In the genomic region with DNA sequence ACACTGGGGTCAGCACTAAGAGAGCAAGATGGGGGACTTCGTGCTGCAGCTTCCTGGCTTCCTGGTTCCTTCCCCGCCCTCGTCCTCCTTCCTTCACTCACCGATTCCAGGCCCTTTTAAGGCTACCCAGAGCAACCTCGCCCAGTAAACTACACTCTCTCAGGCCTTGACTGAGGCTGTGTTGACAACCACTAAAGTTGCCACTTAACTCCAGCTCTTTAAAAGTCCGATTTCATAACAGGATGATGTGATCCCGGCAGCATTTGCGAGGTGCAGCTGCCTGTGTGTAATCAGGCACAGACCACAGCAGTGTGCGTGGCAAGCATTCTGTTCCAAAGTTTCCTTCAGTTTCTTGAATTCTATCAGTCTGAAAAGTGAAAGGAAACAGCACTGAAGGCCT, we compare ENCODE assay signal across 14 cellular contexts.
A peak's percentile ranks its signal among the peaks of the same experiment; 100 is the strongest.
DNase-seq lines count a peak whose midpoint lies in the region; ATAC-seq and TF ChIP-seq lines count a peak whose summit lies in the region.
"Had no signal": no experiment of that assay in that cellular context is flagged by ENCODE, and none has a peak within 500 bp of the region (broad histone marks: within the 10 kb centered on the region; RNA-seq: fewer than 3 reads in every experiment).

No MANE protein-coding gene starts in this region.

- H3K9me3 Mint-ChIP-seq in activated naive CD4-positive, alpha-beta T cell treated with anti-CD3 and anti-CD28 coated beads, Interleukin-2, amount 10 ng/mL, durations not matched to agents 7 days and 5 days, result no peaks in the 10 kb centered on the region
- H3K9me3 Mint-ChIP-seq: natural killer cell had no signal

- intact Hi-C loops in upper lobe of right lung (cut with DNase I), result no loop called here

- H3K27me3 Mint-ChIP-seq in activated naive CD4-positive, alpha-beta T cell treated with anti-CD3 and anti-CD28 coated beads, Interleukin-2, amount 10 ng/mL, durations not matched to agents 7 days and 5 days, result no peaks in the 10 kb centered on the region

- WGBS in hepatocyte (ENCODE audit: low lambda C conversion rate, missing lambda C conversion rate), result 51% methylated on average over 9 of the region's 9 CpGs
- WGBS in trophoblast cell (ENCODE audit: extremely low coverage, insufficient coverage, insufficient read length), result no CpG with 5 or more reads among the region's 9 CpGs

- H3K4me2 ChIP-seq in hepatocyte, result peak overlapping the region; percentile 13
- H3K4me2 ChIP-seq in trophoblast cell (ENCODE audit: low read length), result no peak overlapping the region

- CTCF ChIA-PET in activated naive CD4-positive, alpha-beta T cell treated with anti-CD3 and anti-CD28 coated beads, Interleukin-2, amount 10 ng/mL, durations not matched to agents 7 days and 5 days (lab: Charles Lee), result no interaction called here

- H3K4me3 ChIP-seq in WERI-Rb-1 (ENCODE audit: low read depth, low read length) (no peak overlapping the region), hepatocyte (no peak overlapping the region), upper lobe of right lung (no peak overlapping the region), trophoblast cell (ENCODE audit: low read depth, low read length) (no peak overlapping the region)
- H3K4me3 ChIP-seq: adrenal gland had no signal

- H2AFZ ChIP-seq in hepatocyte (peak overlapping the region; percentile 38), trophoblast cell (ENCODE audit: insufficient read depth, low read length, poor library complexity) (no peak overlapping the region)

- peak overlapping the region; percentile 46 for H3K27ac ChIP-seq in WERI-Rb-1
- H3K27ac ChIP-seq in hepatocyte, result peak overlapping the region; percentile 30
- H3K27ac ChIP-seq in upper lobe of right lung, result peak overlapping the region; percentile 48
- H3K27ac ChIP-seq in trophoblast cell (ENCODE audit: low read depth, low read length), result no peak overlapping the region
- H3K27ac ChIP-seq: adrenal gland had no signal

- H3K9me3 ChIP-seq in WERI-Rb-1 (ENCODE audit: severe bottlenecking) (no peaks in the 10 kb centered on the region), hepatocyte (ENCODE audit: low read depth) (no peaks in the 10 kb centered on the region), upper lobe of right lung (no peaks in the 10 kb centered on the region), trophoblast cell (ENCODE audit: insufficient read depth, low read depth, low read length) (no peaks in the 10 kb centered on the region)
- H3K9me3 ChIP-seq: adrenal gland had no signal

- H2BK12ac ChIP-seq in trophoblast cell (ENCODE audit: low read length), result no peak overlapping the region

- H3K23ac ChIP-seq in trophoblast cell (ENCODE audit: low read length), result no peak overlapping the region

- H4K12ac ChIP-seq in trophoblast cell (ENCODE audit: low read depth, low read length), result no peak overlapping the region

- H3K14ac ChIP-seq in trophoblast cell (ENCODE audit: low read length), result no peak overlapping the region

- H3K27me3 ChIP-seq in WERI-Rb-1 (ENCODE audit: insufficient read depth, low read depth, severe bottlenecking) (no peaks in the 10 kb centered on the region), hepatocyte (no peaks in the 10 kb centered on the region), upper lobe of right lung (no peaks in the 10 kb centered on the region), trophoblast cell (ENCODE audit: insufficient read depth, low read length) (no peaks in the 10 kb centered on the region)
- H3K27me3 ChIP-seq: adrenal gland had no signal

- H3K36me3 ChIP-seq in WERI-Rb-1 (no peaks in the 10 kb centered on the region), hepatocyte (replicated peaks; ENCODE audit: insufficient read depth, low read depth) (no peaks in the 10 kb centered on the region), upper lobe of right lung (no peaks in the 10 kb centered on the region), trophoblast cell (ENCODE audit: control insufficient read depth in 1 of 2, insufficient read depth in 2 of 2, low read length in 2 of 2) (no peaks in the 10 kb centered on the region)
- H3K36me3 ChIP-seq: adrenal gland had no signal

- no peak overlapping the region for H2BK120ac ChIP-seq in trophoblast cell (ENCODE audit: insufficient read depth, low read length, poor library complexity)

- no peaks in the 10 kb centered on the region for H3K79me1 ChIP-seq in trophoblast cell (ENCODE audit: low read length)

- H3K9ac ChIP-seq in trophoblast cell (ENCODE audit: low read length), result no peak overlapping the region

- H4K20me1 ChIP-seq in hepatocyte (ENCODE audit: insufficient read depth, poor library complexity, severe bottlenecking), result no peaks in the 10 kb centered on the region

- ATAC-seq in upper lobe of right lung (peak; percentile 94), HG03135 (IDR thresholded peaks at IDR 0.05; ENCODE audit: unreplicated experiment) (no peak)
- ATAC-seq: natural killer cell; stimulated activated naive CD8-positive, alpha-beta T cell treated with anti-CD3 and anti-CD28 coated beads, Interleukin-15, Interleukin-2, amounts not matched to agents 100 U/mL and 50 U/mL, for 24 hours had no signal

- H3K4me1 Mint-ChIP-seq in activated naive CD4-positive, alpha-beta T cell treated with anti-CD3 and anti-CD28 coated beads, Interleukin-2, amount 10 ng/mL, durations not matched to agents 7 days and 5 days, result no peaks in the 10 kb centered on the region
- H3K4me1 Mint-ChIP-seq: natural killer cell had no signal

- H2BK5ac ChIP-seq in trophoblast cell (ENCODE audit: low read depth, low read length, poor library complexity), result no peak overlapping the region

- no peak overlapping the region for H3K4ac ChIP-seq in trophoblast cell (ENCODE audit: low read depth, low read length)

- TF ChIP-seq CTCF in WERI-Rb-1 (IDR thresholded peaks at IDR 0.05; ENCODE audit: low read depth, low read length) (no peak), hepatocyte (IDR thresholded peaks at IDR 0.05; ENCODE audit: poor library complexity) (no peak), upper lobe of right lung (IDR thresholded peaks at IDR 0.05) (no peak)

- no peak overlapping the region for H3K4me3 Mint-ChIP-seq in activated naive CD4-positive, alpha-beta T cell treated with anti-CD3 and anti-CD28 coated beads, Interleukin-2, amount 10 ng/mL, durations not matched to agents 7 days and 5 days
- H3K4me3 Mint-ChIP-seq: natural killer cell had no signal

- H3K79me2 ChIP-seq in hepatocyte (no peaks in the 10 kb centered on the region), trophoblast cell (ENCODE audit: control insufficient read depth, insufficient read depth, low read length, poor library complexity) (no peaks in the 10 kb centered on the region)

- H3K36me3 Mint-ChIP-seq in activated naive CD4-positive, alpha-beta T cell treated with anti-CD3 and anti-CD28 coated beads, Interleukin-2, amount 10 ng/mL, durations not matched to agents 7 days and 5 days, result no peaks in the 10 kb centered on the region
- H3K36me3 Mint-ChIP-seq: natural killer cell had no signal

- no peak overlapping the region for H4K8ac ChIP-seq in trophoblast cell (ENCODE audit: low read depth, low read length)

- H3K27ac Mint-ChIP-seq in activated naive CD4-positive, alpha-beta T cell treated with anti-CD3 and anti-CD28 coated beads, Interleukin-2, amount 10 ng/mL, durations not matched to agents 7 days and 5 days, result no peak overlapping the region
- H3K27ac Mint-ChIP-seq: natural killer cell had no signal

- DNase-seq in SHP77 treated with DMSO at 0.1 percent for 48 hours (lab: John Stamatoyannopoulos, UW), result peak; percentile 9
- DNase-seq in SHP77 (lab: John Stamatoyannopoulos, UW), result no peak
- DNase-seq in WERI-Rb-1, result no peak
- peak; percentile 30 for DNase-seq in hepatocyte (ENCODE audit: low spot score)
- DNase-seq in upper lobe of right lung, result peak; percentile 67
- no peak for DNase-seq in activated naive CD4-positive, alpha-beta T cell treated with anti-CD3 and anti-CD28 coated beads, Interleukin-2, amount 10 ng/mL, durations not matched to agents 7 days and 5 days
- no peak for DNase-seq in trophoblast cell
- DNase-seq: ACHN; adrenal gland; natural killer cell; NCI-H1694; stimulated activated CD4-positive, alpha-beta T cell treated with anti-CD3 and anti-CD28 coated beads, Interleukin-2, amount 100 ng/mL, for 24 hours; stimulated activated naive CD8-positive, alpha-beta T cell treated with anti-CD3 and anti-CD28 coated beads, Interleukin-15, Interleukin-2, amounts not matched to agents 100 U/mL and 50 U/mL, for 24 hours had no signal

- no peaks in the 10 kb centered on the region for H3K9me2 ChIP-seq in hepatocyte (replicated peaks; ENCODE audit: insufficient read depth)

- H4K91ac ChIP-seq in trophoblast cell (ENCODE audit: low read depth, low read length), result no peak overlapping the region

- H3K18ac ChIP-seq in trophoblast cell (ENCODE audit: low read length), result no peak overlapping the region

- H3K4me1 ChIP-seq in hepatocyte (ENCODE audit: insufficient read depth) (no peaks in the 10 kb centered on the region), upper lobe of right lung (no peaks in the 10 kb centered on the region), trophoblast cell (ENCODE audit: control insufficient read depth in 1 of 2, insufficient read depth in 2 of 2, low read length in 2 of 2) (no peaks in the 10 kb centered on the region)
- H3K4me1 ChIP-seq: adrenal gland had no signal

- no peak overlapping the region for H2AK5ac ChIP-seq in trophoblast cell (ENCODE audit: low read length)

Comparison
In these comparisons a context has a peak if more than half of its experiments do, and no peak if none do; other contexts are left out.
1. DNase-seq: peak in SHP77 treated with DMSO at 0.1 percent for 48 hours (single experiment), hepatocyte (single experiment) and upper lobe of right lung (single experiment); none in SHP77 (0 of 2), WERI-Rb-1 (single experiment), activated naive CD4-positive, alpha-beta T cell treated with anti-CD3 and anti-CD28 coated beads, Interleukin-2, amount 10 ng/mL, durations not matched to agents 7 days and 5 days (single experiment) and trophoblast cell (0 of 2).